9 cellular contexts compared by ENCODE assay signal in genomic region chr1:204286841-204287387, GRCh38.
A peak's percentile ranks its signal among the peaks of the same experiment; 100 is the strongest.
DNase-seq lines count a peak whose midpoint lies in the region; ATAC-seq and TF ChIP-seq lines count a peak whose summit lies in the region.
"Had no signal": no experiment of that assay in that cellular context is flagged by ENCODE, and none has a peak within 500 bp of the region (broad histone marks: within the 10 kb centered on the region; RNA-seq: fewer than 3 reads in every experiment).

No MANE protein-coding gene starts in this region.

- peak in 1 of 2 experiments; percentile 15 for TF ChIP-seq CTCF in tibial artery (IDR thresholded peaks at IDR 0.05)

- H3K36me3 ChIP-seq in tibial artery = no peaks in the 10 kb centered on the region

- H3K4me3 ChIP-seq in mononuclear cell (ENCODE audit: low read length) (peak overlapping the region; percentile 35), tibial artery (peak overlapping the region; percentile 9 to 30)
- H3K4me3 ChIP-seq: SK-N-MC had no signal

- DNase-seq in NCI-H526 (lab: John Stamatoyannopoulos, UW) (peak; percentile 24 to 45), NCI-H526 treated with DMSO at 0.1 percent for 48 hours (lab: John Stamatoyannopoulos, UW) (no peak), T-helper 2 cell (peak in 3 of 5 experiments; percentile 6 to 63 (median 42)), tibial artery (peak in 1 of 2 donors; percentile 77)
- DNase-seq in central memory CD4-positive, alpha-beta T cell = peak; percentile 52

- H3K27me3 ChIP-seq in mononuclear cell (ENCODE audit: insufficient read depth, low read length) (peaks cover 3% of the 10 kb centered on the region), tibial artery (peaks cover 0 to 3% of the 10 kb centered on the region in 2 donors)

- H3K4me1 ChIP-seq in mononuclear cell (ENCODE audit: insufficient read depth, low read length) (peaks cover 36% of the 10 kb centered on the region), tibial artery (peaks cover 0 to 51% (median 34%) of the 10 kb centered on the region in 4 donors)

- intact Hi-C loops in tibial artery (cut with DNase I; ENCODE audit: low total_unique reads) = no loop called here

- H3K9me3 ChIP-seq in mononuclear cell (ENCODE audit: low read depth, low read length) (no peaks in the 10 kb centered on the region), tibial artery (no peaks in the 10 kb centered on the region)

- ATAC-seq in HG02623 (IDR thresholded peaks at IDR 0.05; ENCODE audit: unreplicated experiment) (no peak), HG03565 (IDR thresholded peaks at IDR 0.05; ENCODE audit: unreplicated experiment) (no peak)

- peak overlapping the region; percentile 10 to 67 for H3K27ac ChIP-seq in tibial artery
- H3K27ac ChIP-seq: SK-N-MC had no signal
